In the genomic region with DNA sequence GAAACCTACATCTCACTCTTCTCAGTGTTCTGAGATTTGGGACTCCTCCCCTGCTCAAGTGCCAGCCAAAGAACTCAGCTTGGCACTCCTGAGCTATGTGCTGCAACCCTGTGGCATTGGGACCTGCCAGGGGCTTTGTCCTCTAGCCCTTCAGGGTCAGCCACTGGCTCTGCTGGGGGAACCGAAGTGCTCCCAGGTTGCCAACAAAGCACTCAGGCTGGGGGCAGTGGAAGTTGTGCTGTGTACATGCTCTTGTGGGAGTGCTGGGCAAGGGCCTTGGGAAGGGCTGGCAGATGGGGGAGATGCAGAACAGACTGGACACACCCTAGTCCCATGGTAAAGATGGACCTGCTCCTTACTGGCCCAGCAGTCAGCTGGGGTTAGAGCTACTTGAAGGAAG, we compare ENCODE assay signal across 29 cellular contexts.
"Had no signal": no experiment of that assay in that cellular context is flagged by ENCODE, and none has a peak within 500 bp of the region (broad histone marks: within the 10 kb centered on the region; RNA-seq: fewer than 3 reads in every experiment).

No MANE protein-coding gene starts in this region.

- H3K36me3 ChIP-seq: SJCRH30 had no signal

- DNase-seq: Karpas-422, KBM-7, MM.1S, MV-4-11, NCI-H1092, NCI-H1105, NCI-H1417 treated with DMSO at 0.1 percent for 48 hours, NCI-H1436 treated with DMSO at 0.1 percent for 48 hours, NCI-H1694 treated with DMSO at 0.1 percent for 48 hours, NCI-H187 treated with DMSO at 0.1 percent for 48 hours, NCI-H2029, NCI-H2081, NCI-H2171 treated with DMSO at 0.1 percent for 48 hours, NCI-H2227 treated with DMSO at 0.1 percent for 48 hours, NCI-H345, NCI-H510A treated with DMSO at 0.1 percent for 48 hours, NCI-H524 treated with DMSO at 0.1 percent for 48 hours, NCI-H526 treated with DMSO at 0.1 percent for 48 hours, NCI-H774, PC-9, SHP77, SIG-M5, SJCRH30 had no signal

- H3K4me3 ChIP-seq: PC-9, SJCRH30, SK-N-MC had no signal

- H3K27me3 ChIP-seq: SJCRH30 had no signal

- ATAC-seq: Panc1, Right ventricle myocardium inferior, SK-N-SH treated with all-trans-retinoic acid at 6 μM for 48 hours had no signal

- H3K27ac ChIP-seq: KMS-11, PC-9, RWPE1, SJCRH30, SK-N-MC had no signal

- H3K4me1 ChIP-seq: SJCRH30 had no signal

- H3K9me3 ChIP-seq: SJCRH30 had no signal

- H2AFZ ChIP-seq: PC-9 had no signal

- H3K9ac ChIP-seq: KMS-11 had no signal

- H3K4me2 ChIP-seq: KMS-11, PC-9 had no signal
